ENCODE assay signal across 7 cellular contexts in the genomic region with DNA sequence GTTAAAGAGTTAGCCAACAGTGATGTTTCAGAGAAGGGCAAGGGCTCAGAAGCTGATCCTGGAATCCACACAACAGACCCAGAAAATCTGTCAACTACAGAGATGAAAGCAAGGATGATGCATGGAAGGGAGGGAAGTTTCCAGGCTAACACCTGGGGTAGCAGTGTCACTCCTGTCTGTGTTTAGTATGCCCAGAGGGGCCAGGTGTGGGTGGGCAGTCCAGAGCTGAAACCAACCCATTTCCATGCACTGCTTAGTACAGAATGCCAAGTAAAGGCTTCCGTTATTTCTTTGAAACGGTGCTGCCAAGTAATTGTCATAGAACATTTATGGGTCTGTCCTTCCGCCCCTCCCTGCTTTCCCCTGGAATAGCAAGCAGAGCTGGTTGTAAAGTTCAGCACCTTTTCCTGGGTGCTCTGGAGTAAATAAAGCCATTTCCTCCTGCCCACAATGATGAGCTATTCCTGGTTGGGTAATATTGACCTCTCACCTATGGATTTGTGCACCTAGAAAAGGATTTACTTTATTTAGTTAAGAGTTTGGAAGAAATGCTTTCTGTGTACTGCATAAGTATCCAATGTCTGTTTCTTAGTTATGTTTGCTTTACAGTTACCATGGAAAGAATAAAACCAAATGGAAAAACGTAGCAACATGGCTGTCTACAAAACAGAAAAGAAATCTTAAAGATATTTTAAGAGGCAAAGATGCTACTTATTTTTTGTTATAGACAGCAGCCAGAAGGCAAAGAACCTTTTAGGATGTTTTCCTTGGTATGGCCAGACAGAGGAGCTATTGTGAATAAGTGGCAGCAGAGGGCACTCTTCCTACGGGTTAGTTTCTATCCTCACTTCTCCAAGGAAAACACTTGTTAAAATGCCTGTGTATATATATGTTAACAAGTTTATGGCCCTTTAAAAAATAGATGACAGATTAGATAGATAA.
DNase-seq lines count a peak whose midpoint lies in the region; ATAC-seq, FAIRE-seq and TF ChIP-seq lines count a peak whose summit lies in the region.
"Not testable (repeated sequence)": the region's sequence is repeated elsewhere in the genome, so short reads cannot be mapped to it uniquely, and the experiment has no call there.

No MANE protein-coding gene starts in this region.

- H2AFZ ChIP-seq in DND-41 (ENCODE audit: low read depth, low read length); neural progenitor cell (replicated peaks): not testable (repeated sequence)

- H3K9me3 ChIP-seq in DND-41 (ENCODE audit: insufficient read depth, low read length, severe bottlenecking); left ventricle myocardium inferior (replicated peaks); neural progenitor cell (ENCODE audit: low read depth): not testable (repeated sequence)

- not testable (repeated sequence) for H3K27ac Mint-ChIP-seq in neural progenitor cell

- H3K36me3 Mint-ChIP-seq in neural progenitor cell = not testable (repeated sequence)

- H3K9ac ChIP-seq in DND-41 (ENCODE audit: low read depth, low read length); neural progenitor cell: not testable (repeated sequence)

- not testable (repeated sequence) for H3K9me3 Mint-ChIP-seq in neural progenitor cell

- H4K20me1 ChIP-seq in DND-41 (ENCODE audit: insufficient read depth, low read length); neural progenitor cell (ENCODE audit: low read depth): not testable (repeated sequence)

- H3K36me3 ChIP-seq in DND-41 (ENCODE audit: insufficient read depth, low read length); left ventricle myocardium inferior; neural progenitor cell: not testable (repeated sequence)

- ATAC-seq in DND-41 (ENCODE audit: insufficient read depth, low read depth) = peak; percentile 84

- not testable (repeated sequence) for H3K27ac ChIP-seq in DND-41 (ENCODE audit: low read length); left ventricle myocardium inferior (replicated peaks); neural progenitor cell

- FAIRE-seq in colon (lab: Jason Lieb, UNC) = peak; percentile 70

- H3K4me3 Mint-ChIP-seq in neural progenitor cell = not testable (repeated sequence)

- H3K27me3 Mint-ChIP-seq in neural progenitor cell (ENCODE audit: insufficient read depth, low read depth) = not testable (repeated sequence)

- not testable (repeated sequence) for H3F3A ChIP-seq in neural progenitor cell (ENCODE audit: low read depth)

- not testable (repeated sequence) for H3K27me3 ChIP-seq in DND-41 (ENCODE audit: insufficient read depth, low read length, poor library complexity); left ventricle myocardium inferior (ENCODE audit: low read depth); neural progenitor cell

- not testable (repeated sequence) for H3K4me1 Mint-ChIP-seq in neural progenitor cell

- peak; percentile 67 for TF ChIP-seq CTCF in DND-41 (IDR thresholded peaks at IDR 0.05; ENCODE audit: borderline replicate concordance, extremely low read depth, low read length, poor library complexity, severe bottlenecking)
- peak; percentile 67 for TF ChIP-seq CTCF in left ventricle myocardium inferior (IDR thresholded peaks at IDR 0.05; ENCODE audit: borderline replicate concordance)
- peak; percentile 65 for TF ChIP-seq CTCF in neural progenitor cell (IDR thresholded peaks at IDR 0.05)

- in situ Hi-C loops in KBM-7 (cut with MboI; ENCODE audit: low pct_unique_long_range_greater_than_20kb, low sequenced_read_pairs) = not testable (repeated sequence)

- H3K4me3 ChIP-seq in DND-41 (ENCODE audit: low read depth in 1 of 2, low read length in 2 of 2); left ventricle myocardium inferior; neural progenitor cell: not testable (repeated sequence)

- H3K4me2 ChIP-seq in DND-41 (ENCODE audit: insufficient read depth, low read length); neural progenitor cell: not testable (repeated sequence)

- not testable (repeated sequence) for H3K4me1 ChIP-seq in DND-41 (ENCODE audit: insufficient read depth, low read length); left ventricle myocardium inferior; neural progenitor cell

- not testable (repeated sequence) for DNase-seq in DND-41, left ventricle myocardium inferior
- DNase-seq in KBM-7 (peak; percentile 46), NCI-H2227 (lab: John Stamatoyannopoulos, UW; ENCODE audit: unreplicated experiment) (peak; percentile 42), SKM-1 (lab: John Stamatoyannopoulos, UW; ENCODE audit: unreplicated experiment) (peak; percentile 55), neural progenitor cell (ENCODE audit: low spot score) (peak; percentile 46)

- intact Hi-C loops in left ventricle myocardium inferior (cut with micrococcal nuclease) = not testable (repeated sequence)

- H3K79me2 ChIP-seq in DND-41 (ENCODE audit: insufficient read depth, low read length); neural progenitor cell (ENCODE audit: low read depth): not testable (repeated sequence)
